Comparison of ENCODE assay signal across 15 cellular contexts in genomic region chr2:15111718-15112117, GRCh38.
A peak's percentile ranks its signal among the peaks of the same experiment; 100 is the strongest.
DNase-seq lines count a peak whose midpoint lies in the region; ATAC-seq, FAIRE-seq and TF ChIP-seq lines count a peak whose summit lies in the region.
"Had no signal": no experiment of that assay in that cellular context is flagged by ENCODE, and none has a peak within 500 bp of the region (broad histone marks: within the 10 kb centered on the region; RNA-seq: fewer than 3 reads in every experiment).

No MANE protein-coding gene starts in this region.

- H3K27ac Mint-ChIP-seq in activated T-cell treated with anti-CD3 and anti-CD28 coated beads, Interleukin-2, amount 50 U/mL, for 72 hours = peak overlapping the region; percentile 89
- peak overlapping the region; percentile 85 for H3K27ac Mint-ChIP-seq in progenitor cell of endocrine pancreas
- H3K27ac Mint-ChIP-seq: B cell; CD8-positive, alpha-beta T cell had no signal

- H3K36me3 ChIP-seq in stomach = no peaks in the 10 kb centered on the region
- H3K36me3 ChIP-seq: BLaER1 treated with 17β-estradiol and CSF1 and Interleukin-3, amounts not matched to agents 10 nM and 100 nM; HAP-1 had no signal

- no peak for DNase-seq in activated T-cell treated with anti-CD3 and anti-CD28 coated beads, Interleukin-2, amount 50 U/mL, for 72 hours
- no peak for DNase-seq in activated T-cell treated with anti-CD3 and anti-CD28 coated beads, Interleukin-2, amount 50 U/mL, for 4 hours
- no peak for DNase-seq in progenitor cell of endocrine pancreas (ENCODE audit: low spot score, unreplicated experiment)
- no peak for DNase-seq in stomach
- no peak for DNase-seq in NCI-H524 (lab: John Stamatoyannopoulos, UW)
- DNase-seq: Calu3; CD8-positive, alpha-beta T cell; DMS79 treated with DMSO at 0.1 percent for 48 hours had no signal

- no peak for ATAC-seq in activated T-cell treated with anti-CD3 and anti-CD28 coated beads, Interleukin-2, amount 50 U/mL, for 72 hours (replicated peaks in 1 of 2)
- no peak for ATAC-seq in activated T-cell treated with anti-CD3 and anti-CD28 coated beads, Interleukin-2, amount 50 U/mL, for 4 hours
- no peak for ATAC-seq in HG03571 (IDR thresholded peaks at IDR 0.05; ENCODE audit: unreplicated experiment)
- ATAC-seq: CD8-positive, alpha-beta T cell; GM12878 had no signal

- peaks cover 0 to 46% (median 22%) of the 10 kb centered on the region in 4 donors for H3K9me3 ChIP-seq in stomach
- H3K9me3 ChIP-seq: HAP-1 had no signal

- no peaks in the 10 kb centered on the region for H3K27me3 ChIP-seq in stomach
- H3K27me3 ChIP-seq: BLaER1 treated with 17β-estradiol and CSF1 and Interleukin-3, amounts not matched to agents 10 nM and 100 nM had no signal

- 91 to 98% (median 96%) methylated on average over 1 of the region's 1 CpG for WGBS in stomach, 5 donors

- TF ChIP-seq CTCF in progenitor cell of endocrine pancreas (IDR thresholded peaks at IDR 0.05; ENCODE audit: unreplicated experiment) (no peak), stomach (IDR thresholded peaks at IDR 0.05) (no peak)

- H3K4me1 Mint-ChIP-seq in activated T-cell treated with anti-CD3 and anti-CD28 coated beads, Interleukin-2, amount 50 U/mL, for 72 hours (ENCODE audit: low read depth) = no peaks in the 10 kb centered on the region
- H3K4me1 Mint-ChIP-seq in activated T-cell treated with anti-CD3 and anti-CD28 coated beads, Interleukin-2, amount 50 U/mL, for 4 hours (ENCODE audit: low read depth) = no peaks in the 10 kb centered on the region
- peaks cover 3% of the 10 kb centered on the region for H3K4me1 Mint-ChIP-seq in progenitor cell of endocrine pancreas (ENCODE audit: low read depth)
- H3K4me1 Mint-ChIP-seq: B cell had no signal

- H3K27me3 Mint-ChIP-seq in activated T-cell treated with anti-CD3 and anti-CD28 coated beads, Interleukin-2, amount 50 U/mL, for 72 hours (ENCODE audit: low read depth) = peaks cover under 1% of the 10 kb centered on the region
- no peaks in the 10 kb centered on the region for H3K27me3 Mint-ChIP-seq in activated T-cell treated with anti-CD3 and anti-CD28 coated beads, Interleukin-2, amount 50 U/mL, for 4 hours (ENCODE audit: low read depth)
- no peaks in the 10 kb centered on the region for H3K27me3 Mint-ChIP-seq in progenitor cell of endocrine pancreas
- H3K27me3 Mint-ChIP-seq: B cell had no signal

- no peaks in the 10 kb centered on the region for H3K4me1 ChIP-seq in stomach
- H3K4me1 ChIP-seq: HAP-1 had no signal

- intact Hi-C loops in stomach (cut with DNase I; ENCODE audit: low total_unique reads) = no loop called here

- no peak for TF ChIP-seq POLR2A in stomach (IDR thresholded peaks at IDR 0.05)

- H3K4me3 ChIP-seq in stomach = no peak overlapping the region
- H3K4me3 ChIP-seq: BLaER1 treated with 17β-estradiol and CSF1 and Interleukin-3, amounts not matched to agents 10 nM and 100 nM; GM12878; HAP-1 had no signal

- no peak overlapping the region for H3K27ac ChIP-seq in stomach
- H3K27ac ChIP-seq: 22Rv1; BLaER1 treated with 17β-estradiol and CSF1 and Interleukin-3, amounts not matched to agents 10 nM and 100 nM had no signal

- peaks cover 10 to 15% of the 10 kb centered on the region in 2 donors for H3K9me3 Mint-ChIP-seq in activated T-cell treated with anti-CD3 and anti-CD28 coated beads, Interleukin-2, amount 50 U/mL, for 72 hours
- peaks cover 26% of the 10 kb centered on the region for H3K9me3 Mint-ChIP-seq in activated T-cell treated with anti-CD3 and anti-CD28 coated beads, Interleukin-2, amount 50 U/mL, for 4 hours
- peaks cover 29% of the 10 kb centered on the region for H3K9me3 Mint-ChIP-seq in progenitor cell of endocrine pancreas (ENCODE audit: low read depth)

- peaks cover 16 to 17% of the 10 kb centered on the region in 2 donors for H3K36me3 Mint-ChIP-seq in activated T-cell treated with anti-CD3 and anti-CD28 coated beads, Interleukin-2, amount 50 U/mL, for 72 hours (ENCODE audit: insufficient read depth in 2 of 2)
- peaks cover 3% of the 10 kb centered on the region for H3K36me3 Mint-ChIP-seq in activated T-cell treated with anti-CD3 and anti-CD28 coated beads, Interleukin-2, amount 50 U/mL, for 4 hours (ENCODE audit: insufficient read depth)
- peaks cover 8% of the 10 kb centered on the region for H3K36me3 Mint-ChIP-seq in progenitor cell of endocrine pancreas (ENCODE audit: insufficient read depth)

- no peak for TF ChIP-seq EP300 in stomach (IDR thresholded peaks at IDR 0.05)

- H3K4me3 Mint-ChIP-seq in activated T-cell treated with anti-CD3 and anti-CD28 coated beads, Interleukin-2, amount 50 U/mL, for 72 hours = no peak overlapping the region
- H3K4me3 Mint-ChIP-seq in activated T-cell treated with anti-CD3 and anti-CD28 coated beads, Interleukin-2, amount 50 U/mL, for 4 hours = no peak overlapping the region
- no peak overlapping the region for H3K4me3 Mint-ChIP-seq in progenitor cell of endocrine pancreas (ENCODE audit: low read depth)
- H3K4me3 Mint-ChIP-seq: B cell; CD8-positive, alpha-beta T cell had no signal

- peak; percentile 21 for FAIRE-seq in endometrium (lab: Jason Lieb, UNC)
- FAIRE-seq: GM12878 had no signal
